In genomic region chr2:157792345-157793052, GRCh38 we compare ENCODE assay signal across 15 cellular contexts.
A peak's percentile ranks its signal among the peaks of the same experiment; 100 is the strongest.
DNase-seq lines count a peak whose midpoint lies in the region; ATAC-seq, FAIRE-seq and TF ChIP-seq lines count a peak whose summit lies in the region.
"Had no signal": no experiment of that assay in that cellular context is flagged by ENCODE, and none has a peak within 500 bp of the region (broad histone marks: within the 10 kb centered on the region; RNA-seq: fewer than 3 reads in every experiment).

No MANE protein-coding gene starts in this region.

- no peak for TF ChIP-seq POLR2A in right lobe of liver (IDR thresholded peaks at IDR 0.05)

- no peaks in the 10 kb centered on the region for H3K9me3 ChIP-seq in right lobe of liver
- H3K9me3 ChIP-seq: spleen, vagina had no signal

- no peaks in the 10 kb centered on the region for H3K9me3 Mint-ChIP-seq in HFFc6
- H3K9me3 Mint-ChIP-seq in effector memory CD8-positive, alpha-beta T cell, result no peaks in the 10 kb centered on the region

- intact Hi-C loops in right lobe of liver (cut with DNase I), result no loop called here

- H3K27me3 Mint-ChIP-seq in HFFc6 (ENCODE audit: insufficient read depth), result no peaks in the 10 kb centered on the region; the same call in 1 of the 2 replicates
- H3K27me3 Mint-ChIP-seq in effector memory CD8-positive, alpha-beta T cell, result no peaks in the 10 kb centered on the region

- H3K36me3 ChIP-seq in bronchial epithelial cell (ENCODE audit: control insufficient read depth, insufficient read depth, low read length) (no peaks in the 10 kb centered on the region), right lobe of liver (peaks cover 0 to 5% (median under 1%) of the 10 kb centered on the region in 4 donors)
- H3K36me3 ChIP-seq: vagina had no signal

- WGBS in right lobe of liver (ENCODE audit: insufficient coverage, low coverage, low lambda C conversion rate, missing lambda C conversion rate), result 75% methylated on average over 3 of the region's 3 CpGs

- H3K27me3 ChIP-seq in bronchial epithelial cell (ENCODE audit: control insufficient read depth, insufficient read depth, low read length) (no peaks in the 10 kb centered on the region), right lobe of liver (no peaks in the 10 kb centered on the region)
- H3K27me3 ChIP-seq: spleen, vagina had no signal

- peak in 3 of 4 donors; percentile 29 to 32 (median 30) for ATAC-seq in right lobe of liver
- no peak for ATAC-seq in effector memory CD8-positive, alpha-beta T cell (replicated peaks)
- no peak for ATAC-seq in HG03135 (IDR thresholded peaks at IDR 0.05; ENCODE audit: unreplicated experiment)

- no peak overlapping the region for H3K27ac ChIP-seq in right lobe of liver
- H3K27ac ChIP-seq: C4-2B, spleen, vagina had no signal

- no peak overlapping the region for H3K4me3 ChIP-seq in AG04449 (ENCODE audit: low read depth, low read length)
- no peak overlapping the region for H3K4me3 ChIP-seq in bronchial epithelial cell (ENCODE audit: low read depth, low read length)
- H3K4me3 ChIP-seq in right lobe of liver, result no peak overlapping the region
- H3K4me3 ChIP-seq: spleen, vagina had no signal

- TF ChIP-seq CTCF in AG04449 (IDR thresholded peaks at IDR 0.05; ENCODE audit: insufficient read depth, low read length, missing control alignments) (no peak), HFFc6 (IDR thresholded peaks at IDR 0.05) (no peak), bronchial epithelial cell (IDR thresholded peaks at IDR 0.05; ENCODE audit: insufficient read depth, low read length, severe bottlenecking) (no peak), right lobe of liver (IDR thresholded peaks at IDR 0.05) (peak in 1 of 4 donors; percentile 7)

- CTCF ChIA-PET in AG04449 (lab: Yijun Ruan, JAX), result interaction anchor here (0.8 to 2.2 kb wide), 6 partner anchors 9 to 84 kb away, joined by 3 to 7 read pairs (median 4); partner anchors contain the start of gene ACVR1

- peaks cover 12% of the 10 kb centered on the region for H3K36me3 Mint-ChIP-seq in HFFc6 (ENCODE audit: low read depth)
- no peaks in the 10 kb centered on the region for H3K36me3 Mint-ChIP-seq in effector memory CD8-positive, alpha-beta T cell (ENCODE audit: insufficient read depth)

- FAIRE-seq in bronchial epithelial cell (lab: Jason Lieb, UNC), result no peak

- POLR2A ChIA-PET in AG04449 (lab: Yijun Ruan, JAX), result no interaction called here

- H3K4me1 ChIP-seq in right lobe of liver, result peaks cover 0 to 26% (median 12%) of the 10 kb centered on the region in 4 donors
- H3K4me1 ChIP-seq: spleen had no signal

- H3K4me1 Mint-ChIP-seq in HFFc6 (ENCODE audit: low read depth), result peaks cover 24% of the 10 kb centered on the region
- peaks cover 0 to 4% of the 10 kb centered on the region in 2 donors for H3K4me1 Mint-ChIP-seq in effector memory CD8-positive, alpha-beta T cell (ENCODE audit: low read depth in 2 of 2)

- H3K4me3 Mint-ChIP-seq in HFFc6, result peak overlapping the region; percentile 69
- H3K4me3 Mint-ChIP-seq in effector memory CD8-positive, alpha-beta T cell, result no peak overlapping the region

- peak; percentile 54 for DNase-seq in AG04449 (ENCODE audit: low read depth, low spot score)
- peak; percentile 78 for DNase-seq in HFFc6
- peak; percentile 37 for DNase-seq in bronchial epithelial cell (ENCODE audit: low read depth)
- DNase-seq in right lobe of liver, result no peak
- no peak for DNase-seq in effector memory CD8-positive, alpha-beta T cell
- no peak for DNase-seq in GF-D8 (lab: John Stamatoyannopoulos, UW)
- DNase-seq in KG1 (lab: John Stamatoyannopoulos, UW), result no peak
- DNase-seq: activated CD8-positive, alpha-beta memory T cell treated with anti-CD3 and anti-CD28 coated beads, Interleukin-2, amount 50 U/mL, for 48 hours; NCI-H1092; NCI-H524 treated with DMSO at 0.1 percent for 48 hours; Right ventricle myocardium superior; spleen had no signal

- H3K27ac Mint-ChIP-seq in HFFc6, result peak overlapping the region; percentile 84
- H3K27ac Mint-ChIP-seq in effector memory CD8-positive, alpha-beta T cell, result no peak overlapping the region

Comparison
In these comparisons a context has a peak if more than half of its experiments do, and no peak if none do; other contexts are left out.
1. DNase-seq: peak in AG04449 (single experiment), HFFc6 (single experiment) and bronchial epithelial cell (single experiment); none in right lobe of liver (0 of 3), effector memory CD8-positive, alpha-beta T cell (0 of 3), GF-D8 (single experiment) and KG1 (single experiment).
2. ATAC-seq: peak in right lobe of liver (3 of 4); none in effector memory CD8-positive, alpha-beta T cell (single experiment) and HG03135 (single experiment).